ENCODE assay signal across 27 cellular contexts in the genomic region with DNA sequence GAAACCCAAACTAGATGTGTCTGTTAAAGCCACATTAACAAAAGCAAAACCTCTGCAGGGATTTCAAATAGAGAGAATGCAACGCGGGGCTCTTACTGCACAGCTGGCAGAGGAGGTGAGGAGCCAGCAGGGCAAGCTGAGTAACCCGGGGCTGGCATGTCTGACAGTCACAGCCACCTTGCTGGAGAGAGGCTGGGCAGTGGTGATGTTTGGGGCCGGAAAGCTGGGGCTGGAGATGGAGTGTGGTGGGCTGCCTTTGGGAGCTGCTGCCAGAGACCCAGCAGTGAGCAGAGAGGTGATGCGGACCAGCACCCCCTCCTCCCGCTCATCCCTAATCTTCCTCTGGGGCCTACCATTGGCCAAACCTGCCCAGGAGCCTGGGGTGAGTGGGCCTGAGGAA.
"Had no signal": no experiment of that assay in that cellular context is flagged by ENCODE, and none has a peak within 500 bp of the region (broad histone marks: within the 10 kb centered on the region; RNA-seq: fewer than 3 reads in every experiment).

No MANE protein-coding gene starts in this region.

- ATAC-seq: activated CD4-positive, alpha-beta T cell treated with anti-CD3 and anti-CD28 coated beads for 36 hours; activated naive CD8-positive, alpha-beta T cell treated with anti-CD3 and anti-CD28 coated beads, Interleukin-2, amount 50 U/mL, for 24 hours; body of pancreas had no signal

- H3K4me3 Mint-ChIP-seq: activated CD4-positive, alpha-beta memory T cell treated with anti-CD3 and anti-CD28 coated beads for 36 hours; activated CD4-positive, alpha-beta T cell treated with anti-CD3 and anti-CD28 coated beads for 36 hours; activated CD4-positive, alpha-beta T cell treated with anti-CD3 and anti-CD28 coated beads, Interleukin-2, amount 10 ng/mL, durations not matched to agents 24 days and 14 days; activated naive CD4-positive, alpha-beta T cell treated with anti-CD3 and anti-CD28 coated beads for 36 hours; activated naive CD4-positive, alpha-beta T cell treated with anti-CD3 and anti-CD28 coated beads, Interleukin-2, amount 50 U/mL, for 24 hours; activated naive CD8-positive, alpha-beta T cell treated with anti-CD3 and anti-CD28 coated beads for 36 hours; activated naive CD8-positive, alpha-beta T cell treated with anti-CD3 and anti-CD28 coated beads, Interleukin-2, amount 50 U/mL, for 24 hours; activated T-helper 1 cell treated with anti-CD3 and anti-CD28 coated beads, Interleukin-12 subunit alpha, Interleukin-12 subunit beta, Interleukin-2, Interleukin-4 antibody, amounts not matched to agents 30 ng/mL and 10 ng/mL and 1 ng/mL, durations not matched to agents 14 hours and 24 hours and 36 hours had no signal

- H3K27ac ChIP-seq: adrenal gland, body of pancreas, epithelial cell of prostate had no signal

- H3K4me1 Mint-ChIP-seq: activated naive CD4-positive, alpha-beta T cell treated with anti-CD3 and anti-CD28 coated beads, Interleukin-2, amount 50 U/mL, for 24 hours had no signal

- DNase-seq: activated CD4-positive, alpha-beta memory T cell treated with anti-CD3 and anti-CD28 coated beads for 36 hours; activated CD4-positive, alpha-beta T cell treated with anti-CD3 and anti-CD28 coated beads for 36 hours; activated CD4-positive, alpha-beta T cell treated with anti-CD3 and anti-CD28 coated beads, Interleukin-2, amount 10 ng/mL, durations not matched to agents 24 days and 14 days; activated CD4-positive, CD25-positive, alpha-beta regulatory T cell; activated CD4-positive, CD25-positive, alpha-beta regulatory T cell treated with anti-CD3 and anti-CD28 coated beads, Interleukin-2, amount 50 U/mL, for 72 hours; activated CD8-positive, alpha-beta memory T cell treated with anti-CD3 and anti-CD28 coated beads, Interleukin-2, amount 50 U/mL, for 4 hours; activated effector memory CD4-positive, alpha-beta T cell treated with anti-CD3 and anti-CD28 coated beads, Interleukin-2, amount 50 U/mL, for 16 hours; activated naive CD4-positive, alpha-beta T cell treated with anti-CD3 and anti-CD28 coated beads for 36 hours; activated naive CD8-positive, alpha-beta T cell treated with anti-CD3 and anti-CD28 coated beads for 36 hours; activated naive CD8-positive, alpha-beta T cell treated with anti-CD3 and anti-CD28 coated beads, Interleukin-2, amount 50 U/mL, for 24 hours; activated T-cell treated with anti-CD3 and anti-CD28 coated beads, Interleukin-2, amount 50 U/mL, for 1 hour; activated T-cell treated with anti-CD3 and anti-CD28 coated beads, Interleukin-2, amount 50 U/mL, for 48 hours; adrenal gland; amygdala; aorta; body of pancreas; caudate nucleus; cortex of kidney; dermis blood vessel endothelial cell; effector CD8-positive, alpha-beta T cell; foreskin fibroblast; head of caudate nucleus; T-helper 2 cell had no signal

- H3K27ac Mint-ChIP-seq: activated CD4-positive, alpha-beta memory T cell treated with anti-CD3 and anti-CD28 coated beads for 36 hours; activated CD4-positive, alpha-beta T cell treated with anti-CD3 and anti-CD28 coated beads for 36 hours; activated CD4-positive, alpha-beta T cell treated with anti-CD3 and anti-CD28 coated beads, Interleukin-2, amount 10 ng/mL, durations not matched to agents 24 days and 14 days; activated naive CD4-positive, alpha-beta T cell treated with anti-CD3 and anti-CD28 coated beads for 36 hours; activated naive CD4-positive, alpha-beta T cell treated with anti-CD3 and anti-CD28 coated beads, Interleukin-2, amount 50 U/mL, for 24 hours; activated naive CD8-positive, alpha-beta T cell treated with anti-CD3 and anti-CD28 coated beads for 36 hours; activated naive CD8-positive, alpha-beta T cell treated with anti-CD3 and anti-CD28 coated beads, Interleukin-2, amount 50 U/mL, for 24 hours; activated T-helper 1 cell treated with anti-CD3 and anti-CD28 coated beads, Interleukin-12 subunit alpha, Interleukin-12 subunit beta, Interleukin-2, Interleukin-4 antibody, amounts not matched to agents 30 ng/mL and 10 ng/mL and 1 ng/mL, durations not matched to agents 14 hours and 24 hours and 36 hours; activated T-helper 2 cell treated with anti-CD3 and anti-CD28 coated beads, Interferon-gamma antibody, Interleukin-2, Interleukin-4, amounts not matched to agents 10 μg/mL and 5 μg/mL and 100 μg/mL, durations not matched to agents 14 hours and 24 hours and 36 hours had no signal

- H3K36me3 ChIP-seq: adrenal gland had no signal

- H3K4me3 ChIP-seq: adrenal gland, body of pancreas had no signal

- H3K27me3 Mint-ChIP-seq: activated CD4-positive, alpha-beta T cell treated with anti-CD3 and anti-CD28 coated beads, Interleukin-2, amount 10 ng/mL, durations not matched to agents 24 days and 14 days had no signal

- H3K4me1 ChIP-seq: adrenal gland, body of pancreas had no signal

- H3K27me3 ChIP-seq: adrenal gland, body of pancreas had no signal
